In genomic region chr2:3454802-3455201, GRCh38 we compare ENCODE assay signal across 20 cellular contexts.
DNase-seq lines count a peak whose midpoint lies in the region; ATAC-seq and TF ChIP-seq lines count a peak whose summit lies in the region.
"Had no signal": no experiment of that assay in that cellular context is flagged by ENCODE, and none has a peak within 500 bp of the region (broad histone marks: within the 10 kb centered on the region; RNA-seq: fewer than 3 reads in every experiment).

No MANE protein-coding gene starts in this region.

- peaks cover 14% of the 10 kb centered on the region for H3K36me3 Mint-ChIP-seq in activated CD4-positive, alpha-beta memory T cell treated with anti-CD3 and anti-CD28 coated beads, Interleukin-2, amount 10 ng/mL, durations not matched to agents 7 days and 5 days (ENCODE audit: low read depth)
- peaks cover 12% of the 10 kb centered on the region for H3K36me3 Mint-ChIP-seq in activated CD4-positive, alpha-beta memory T cell treated with anti-CD3 and anti-CD28 coated beads for 36 hours

- H3K27ac ChIP-seq in RWPE1 = no peak overlapping the region
- H3K27ac ChIP-seq: 22Rv1, C4-2B, SK-N-MC had no signal

- H3K27ac Mint-ChIP-seq in activated CD4-positive, alpha-beta memory T cell treated with anti-CD3 and anti-CD28 coated beads, Interleukin-2, amount 10 ng/mL, durations not matched to agents 7 days and 5 days = no peak overlapping the region
- H3K27ac Mint-ChIP-seq in activated CD4-positive, alpha-beta memory T cell treated with anti-CD3 and anti-CD28 coated beads for 36 hours = no peak overlapping the region
- H3K27ac Mint-ChIP-seq in stimulated activated naive CD8-positive, alpha-beta T cell treated with anti-CD3 and anti-CD28 coated beads, Interleukin-15, amount 100 ng/mL, for 72 hours = peak overlapping the region; percentile 27 to 93

- peak; percentile 35 for ATAC-seq in stimulated activated naive CD8-positive, alpha-beta T cell treated with anti-CD3 and anti-CD28 coated beads, Interleukin-15, amount 100 ng/mL, for 72 hours
- no peak for ATAC-seq in stimulated activated naive CD8-positive, alpha-beta T cell treated with anti-CD3 and anti-CD28 coated beads, Interleukin-15, Interleukin-2, amounts not matched to agents 100 U/mL and 50 U/mL, for 24 hours
- no peak for ATAC-seq in GM21576 (IDR thresholded peaks at IDR 0.05; ENCODE audit: unreplicated experiment)
- ATAC-seq: K562 had no signal

- intact Hi-C loops in activated CD4-positive, alpha-beta memory T cell treated with anti-CD3 and anti-CD28 coated beads for 36 hours (cut with micrococcal nuclease) = no loop called here

- CTCF ChIA-PET in activated CD4-positive, alpha-beta memory T cell treated with anti-CD3 and anti-CD28 coated beads, Interleukin-2, amount 10 ng/mL, durations not matched to agents 7 days and 5 days (lab: Charles Lee) = no interaction called here
- CTCF ChIA-PET in activated CD4-positive, alpha-beta memory T cell treated with anti-CD3 and anti-CD28 coated beads for 36 hours (lab: Charles Lee) = no interaction called here
- CTCF ChIA-PET in RWPE1 (lab: Yijun Ruan, JAX) = no interaction called here

- no peaks in the 10 kb centered on the region for H3K27me3 Mint-ChIP-seq in activated CD4-positive, alpha-beta memory T cell treated with anti-CD3 and anti-CD28 coated beads, Interleukin-2, amount 10 ng/mL, durations not matched to agents 7 days and 5 days
- H3K27me3 Mint-ChIP-seq in activated CD4-positive, alpha-beta memory T cell treated with anti-CD3 and anti-CD28 coated beads for 36 hours = no peaks in the 10 kb centered on the region
- no peaks in the 10 kb centered on the region for H3K27me3 Mint-ChIP-seq in stimulated activated naive CD8-positive, alpha-beta T cell treated with anti-CD3 and anti-CD28 coated beads, Interleukin-15, amount 100 ng/mL, for 72 hours

- peak; percentile 9 for DNase-seq in activated CD4-positive, alpha-beta memory T cell treated with anti-CD3 and anti-CD28 coated beads, Interleukin-2, amount 10 ng/mL, durations not matched to agents 7 days and 5 days
- no peak for DNase-seq in activated CD4-positive, alpha-beta memory T cell treated with anti-CD3 and anti-CD28 coated beads for 36 hours
- DNase-seq in stimulated activated naive CD8-positive, alpha-beta T cell treated with anti-CD3 and anti-CD28 coated beads, Interleukin-15, amount 100 ng/mL, for 72 hours = no peak
- DNase-seq in stimulated activated naive CD8-positive, alpha-beta T cell treated with anti-CD3 and anti-CD28 coated beads, Interleukin-15, Interleukin-2, amounts not matched to agents 100 U/mL and 50 U/mL, for 24 hours = no peak
- DNase-seq in islet precursor cell (peak; percentile 47), anterior cingulate cortex (lab: John Stamatoyannopoulos, UW) (no peak), RWPE1 (ENCODE audit: low spot score) (no peak)
- DNase-seq: CD8-positive, alpha-beta memory T cell; GF-D8; MG63; NCI-H1417; NCI-H187; NCI-H446; NCI-H526; SHP77 treated with DMSO at 0.1 percent for 48 hours had no signal

- peaks cover 4% of the 10 kb centered on the region for H3K4me1 Mint-ChIP-seq in activated CD4-positive, alpha-beta memory T cell treated with anti-CD3 and anti-CD28 coated beads, Interleukin-2, amount 10 ng/mL, durations not matched to agents 7 days and 5 days
- no peaks in the 10 kb centered on the region for H3K4me1 Mint-ChIP-seq in activated CD4-positive, alpha-beta memory T cell treated with anti-CD3 and anti-CD28 coated beads for 36 hours (ENCODE audit: low read depth)
- no peaks in the 10 kb centered on the region for H3K4me1 Mint-ChIP-seq in stimulated activated naive CD8-positive, alpha-beta T cell treated with anti-CD3 and anti-CD28 coated beads, Interleukin-15, amount 100 ng/mL, for 72 hours
- H3K4me1 Mint-ChIP-seq: CD8-positive, alpha-beta memory T cell had no signal

- POLR2A ChIA-PET in activated CD4-positive, alpha-beta memory T cell treated with anti-CD3 and anti-CD28 coated beads, Interleukin-2, amount 10 ng/mL, durations not matched to agents 7 days and 5 days (lab: Charles Lee) = no interaction called here
- POLR2A ChIA-PET in activated CD4-positive, alpha-beta memory T cell treated with anti-CD3 and anti-CD28 coated beads for 36 hours (lab: Charles Lee) = no interaction called here
- POLR2A ChIA-PET in RWPE1 (lab: Yijun Ruan, JAX; ENCODE audit: low non-redundant PET) = no interaction called here

- H3K9me3 Mint-ChIP-seq in activated CD4-positive, alpha-beta memory T cell treated with anti-CD3 and anti-CD28 coated beads, Interleukin-2, amount 10 ng/mL, durations not matched to agents 7 days and 5 days = no peaks in the 10 kb centered on the region
- H3K9me3 Mint-ChIP-seq in activated CD4-positive, alpha-beta memory T cell treated with anti-CD3 and anti-CD28 coated beads for 36 hours = no peaks in the 10 kb centered on the region
- no peaks in the 10 kb centered on the region for H3K9me3 Mint-ChIP-seq in stimulated activated naive CD8-positive, alpha-beta T cell treated with anti-CD3 and anti-CD28 coated beads, Interleukin-15, amount 100 ng/mL, for 72 hours
- H3K9me3 Mint-ChIP-seq: CD8-positive, alpha-beta memory T cell had no signal

- no peak for TF ChIP-seq CTCF in RWPE1 (conservative IDR thresholded peaks at IDR 0.05; ENCODE audit: low read depth)

- H3K4me3 Mint-ChIP-seq in activated CD4-positive, alpha-beta memory T cell treated with anti-CD3 and anti-CD28 coated beads, Interleukin-2, amount 10 ng/mL, durations not matched to agents 7 days and 5 days = no peak overlapping the region
- no peak overlapping the region for H3K4me3 Mint-ChIP-seq in activated CD4-positive, alpha-beta memory T cell treated with anti-CD3 and anti-CD28 coated beads for 36 hours
- H3K4me3 Mint-ChIP-seq in stimulated activated naive CD8-positive, alpha-beta T cell treated with anti-CD3 and anti-CD28 coated beads, Interleukin-15, amount 100 ng/mL, for 72 hours = no peak overlapping the region
- H3K4me3 Mint-ChIP-seq: CD8-positive, alpha-beta memory T cell had no signal

Comparison
In these comparisons a context has a peak if more than half of its experiments do, and no peak if none do; other contexts are left out.
1. DNase-seq: peak in activated CD4-positive, alpha-beta memory T cell treated with anti-CD3 and anti-CD28 coated beads, Interleukin-2, amount 10 ng/mL, durations not matched to agents 7 days and 5 days (single experiment) and islet precursor cell (single experiment); none in activated CD4-positive, alpha-beta memory T cell treated with anti-CD3 and anti-CD28 coated beads for 36 hours (single experiment), stimulated activated naive CD8-positive, alpha-beta T cell treated with anti-CD3 and anti-CD28 coated beads, Interleukin-15, amount 100 ng/mL, for 72 hours (0 of 2), stimulated activated naive CD8-positive, alpha-beta T cell treated with anti-CD3 and anti-CD28 coated beads, Interleukin-15, Interleukin-2, amounts not matched to agents 100 U/mL and 50 U/mL, for 24 hours (single experiment), anterior cingulate cortex (0 of 58) and RWPE1 (single experiment).
2. H3K27ac Mint-ChIP-seq: peak in stimulated activated naive CD8-positive, alpha-beta T cell treated with anti-CD3 and anti-CD28 coated beads, Interleukin-15, amount 100 ng/mL, for 72 hours (2 of 2); none in activated CD4-positive, alpha-beta memory T cell treated with anti-CD3 and anti-CD28 coated beads, Interleukin-2, amount 10 ng/mL, durations not matched to agents 7 days and 5 days (single experiment) and activated CD4-positive, alpha-beta memory T cell treated with anti-CD3 and anti-CD28 coated beads for 36 hours (single experiment).